Comparison of ENCODE assay signal across 18 cellular contexts in the genomic region with DNA sequence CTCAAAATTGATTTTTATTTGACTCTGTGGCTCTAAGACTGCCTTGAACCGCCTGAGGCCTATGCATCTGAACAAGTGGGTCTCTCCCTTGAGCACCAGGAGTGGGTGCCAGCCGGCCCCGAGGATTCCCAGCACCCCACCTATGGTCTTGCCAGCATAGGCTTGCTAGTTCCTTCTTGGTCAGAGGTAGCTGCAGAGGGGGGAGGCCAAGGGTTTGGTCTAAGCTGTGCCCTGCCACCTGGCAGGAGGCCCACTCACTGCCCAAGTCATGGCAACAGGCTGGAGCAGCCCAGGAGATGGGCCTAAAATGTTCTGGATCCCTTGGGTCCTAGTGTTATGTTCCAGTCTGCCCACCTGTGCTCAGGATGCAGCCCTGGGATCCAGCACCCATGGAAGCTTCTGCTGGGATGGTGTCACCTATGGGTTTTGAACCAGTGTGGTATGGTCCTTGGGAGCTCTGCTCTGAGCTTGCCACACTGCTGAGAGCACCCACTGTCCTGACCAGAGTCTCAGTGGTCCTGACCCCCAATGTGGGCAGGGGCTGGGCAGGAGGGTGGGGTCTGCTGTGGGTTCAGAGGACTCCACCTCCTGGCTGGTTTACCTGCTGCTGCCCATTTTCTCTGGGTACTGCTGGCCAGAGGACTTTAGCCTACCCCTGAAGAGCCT. TPM values are rescaled to one million over a fixed set of nuclear protein-coding genes. Genes with fewer than 3 reads are reported as not detected.
DNase-seq lines count a peak whose midpoint lies in the region; ATAC-seq, FAIRE-seq and TF ChIP-seq lines count a peak whose summit lies in the region.
"Had no signal": no experiment of that assay in that cellular context is flagged by ENCODE, and none has a peak within 500 bp of the region (broad histone marks: within the 10 kb centered on the region; RNA-seq: fewer than 3 reads in every experiment).

No MANE protein-coding gene starts in this region.

- no peak overlapping the region for H3K4me3 ChIP-seq in CD8-positive, alpha-beta memory T cell (ENCODE audit: low read length)
- H3K4me3 ChIP-seq in HUES48 (ENCODE audit: low read depth, low read length), result no peak overlapping the region
- H3K4me3 ChIP-seq in K562, result no peak overlapping the region
- no peak overlapping the region for H3K4me3 ChIP-seq in neural progenitor cell
- H3K4me3 ChIP-seq: lung had no signal

- DNase-seq in CD8-positive, alpha-beta memory T cell, result peak in 1 of 5 donors; percentile 35
- no peak for DNase-seq in K562 (ENCODE audit: extremely low read depth in 1 of 4, low spot score in 3 of 4)
- no peak for DNase-seq in neural progenitor cell (ENCODE audit: low spot score)
- DNase-seq in HK-2 (ENCODE audit: unreplicated experiment), result no peak
- DNase-seq in superior temporal gyrus (ENCODE audit: extremely low spot score), result no peak
- DNase-seq in LoVo (ENCODE audit: low spot score), result no peak
- no peak for DNase-seq in amniotic stem cell (lab: John Stamatoyannopoulos, UW)
- DNase-seq: cortex of kidney; DMS 273 treated with DMSO at 0.1 percent for 48 hours; HFFc6; NCI-H1092 treated with DMSO at 0.1 percent for 48 hours; NCI-H2107; retina; stimulated activated CD4-positive, alpha-beta T cell treated with anti-CD3 and anti-CD28 coated beads, Interleukin-2, amount 100 ng/mL, for 24 hours had no signal

- no peak for FAIRE-seq in K562 (lab: Jason Lieb, UNC)

- H3K27ac Mint-ChIP-seq in CD8-positive, alpha-beta memory T cell, result peak overlapping the region in 1 of 8 donors; percentile 50
- no peak overlapping the region for H3K27ac Mint-ChIP-seq in neural progenitor cell

- WGBS in K562 (ENCODE audit: insufficient coverage, low coverage, missing lambda C conversion rate), result 88% methylated on average over 3 of the region's 3 CpGs

- H3K4me2 ChIP-seq in K562 (ENCODE audit: insufficient read depth, low read length) (peak overlapping the region; percentile 48; the same call in 1 of the 2 replicates), neural progenitor cell (no peak overlapping the region)

- no peaks in the 10 kb centered on the region for H3K9me3 Mint-ChIP-seq in CD8-positive, alpha-beta memory T cell
- no peaks in the 10 kb centered on the region for H3K9me3 Mint-ChIP-seq in neural progenitor cell
- H3K9me3 Mint-ChIP-seq: HFFc6 had no signal

- intact Hi-C loops in K562 (cut with micrococcal nuclease), result no loop called here

- peak overlapping the region; percentile 31 for H3K27ac ChIP-seq in CD8-positive, alpha-beta memory T cell (ENCODE audit: low read depth, low read length)
- H3K27ac ChIP-seq in HUES48 (ENCODE audit: low read depth, low read length), result peak overlapping the region; percentile 69
- H3K27ac ChIP-seq in K562 (ENCODE audit: extremely low read depth, low read depth, low read length), result peak overlapping the region; percentile 43; the same call in 2 of the 3 replicates
- peak overlapping the region; percentile 53 for H3K27ac ChIP-seq in neural progenitor cell
- H3K27ac ChIP-seq: epithelial cell of prostate had no signal

- CTCF ChIA-PET in CD8-positive, alpha-beta memory T cell (lab: Charles Lee), result no interaction called here
- CTCF ChIA-PET in K562 (lab: Yijun Ruan, JAX; ENCODE audit: low intra/inter-chr PET ratio), result interaction anchor here (0.6 kb wide), 1 partner anchor 1046 kb away, joined by 3 read pairs; no protein-coding TSS in a partner anchor

- H3K27me3 ChIP-seq in CD8-positive, alpha-beta memory T cell (ENCODE audit: insufficient read depth, low read length, poor library complexity, severe bottlenecking), result no peaks in the 10 kb centered on the region
- H3K27me3 ChIP-seq in HUES48 (ENCODE audit: control insufficient read depth, insufficient read depth, low read length), result no peaks in the 10 kb centered on the region
- H3K27me3 ChIP-seq in K562 (ENCODE audit: control insufficient read depth in 2 of 2, insufficient read depth in 2 of 2, low read length in 2 of 2), result no peaks in the 10 kb centered on the region
- no peaks in the 10 kb centered on the region for H3K27me3 ChIP-seq in neural progenitor cell

- no peak for ATAC-seq in K562
- ATAC-seq: activated CD4-positive, CD25-positive, alpha-beta regulatory T cell treated with anti-CD3 and anti-CD28 coated beads, Interleukin-2, amount 50 U/mL, for 24 hours had no signal

- no peaks in the 10 kb centered on the region for H3K4me1 ChIP-seq in CD8-positive, alpha-beta memory T cell (ENCODE audit: insufficient read depth, low read length)
- peaks cover 10% of the 10 kb centered on the region; the same call in 1 of the 2 replicates for H3K4me1 ChIP-seq in HUES48 (ENCODE audit: control insufficient read depth, insufficient read depth, low read length)
- H3K4me1 ChIP-seq in K562 (replicated peaks in 1 of 2; ENCODE audit: control insufficient read depth in 2 of 2, insufficient read depth in 2 of 2, low read length in 2 of 2), result peaks cover 13 to 37% of the 10 kb centered on the region in 2 experiments; a peak in 4 of 5 replicates
- peaks cover 34% of the 10 kb centered on the region for H3K4me1 ChIP-seq in neural progenitor cell

- H3K4me3 Mint-ChIP-seq in CD8-positive, alpha-beta memory T cell, result no peak overlapping the region
- H3K4me3 Mint-ChIP-seq in neural progenitor cell, result no peak overlapping the region
- H3K4me3 Mint-ChIP-seq: HFFc6 had no signal

- BruUV-seq in K562 (replicated peaks; lab: Mats Ljungman, UMichigan), result no TSS peak

- H4K20me1 ChIP-seq in K562 (replicated peaks; ENCODE audit: control insufficient read depth, insufficient read depth, low read length) (peaks cover 15% of the 10 kb centered on the region), neural progenitor cell (ENCODE audit: low read depth) (no peaks in the 10 kb centered on the region)

- no peak for TF ChIP-seq RAD21 in K562 (CRISPR knock-in tag; conservative IDR thresholded peaks at IDR 0.05 in 1 of 2, IDR thresholded peaks at IDR 0.05 in 1 of 2)

- no peak for TF ChIP-seq POLR2A in K562 (conservative IDR thresholded peaks at IDR 0.05)

- TF ChIP-seq CTCF in K562 (IDR thresholded peaks at IDR 0.05 in 2 of 3, conservative IDR thresholded peaks at IDR 0.05 in 1 of 3; ENCODE audit: insufficient read depth in 2 of 3, low read depth in 1 of 3, low read length in 3 of 3), result no peak
- TF ChIP-seq CTCF in neural progenitor cell (IDR thresholded peaks at IDR 0.05), result no peak

- H3K9me1 ChIP-seq in K562 (ENCODE audit: control insufficient read depth, insufficient read depth, low read length), result peaks cover 9% of the 10 kb centered on the region

- no peaks in the 10 kb centered on the region for H3K9me3 ChIP-seq in CD8-positive, alpha-beta memory T cell (ENCODE audit: low read length)
- H3K9me3 ChIP-seq in HUES48 (ENCODE audit: control insufficient read depth, insufficient read depth, low read length) (no peaks in the 10 kb centered on the region), K562 (replicated peaks; ENCODE audit: control insufficient read depth, insufficient read depth, low read depth, low read length) (no peaks in the 10 kb centered on the region), neural progenitor cell (ENCODE audit: low read depth) (no peaks in the 10 kb centered on the region)

- no peak for TF ChIP-seq EP300 in K562 (IDR thresholded peaks at IDR 0.05; ENCODE audit: low read length)

- in situ Hi-C loops in K562 (cut with MboI), result no loop called here

- H3K36me3 ChIP-seq in CD8-positive, alpha-beta memory T cell (ENCODE audit: insufficient read depth, low read length), result peaks cover 40% of the 10 kb centered on the region
- H3K36me3 ChIP-seq in HUES48 (ENCODE audit: control insufficient read depth, insufficient read depth, low read length) (peaks cover 50% of the 10 kb centered on the region), K562 (ENCODE audit: control insufficient read depth, insufficient read depth, low read length) (peaks cover 48% of the 10 kb centered on the region; the same call in 2 of the 3 replicates), neural progenitor cell (no peaks in the 10 kb centered on the region)

- H2AFZ ChIP-seq in K562 (ENCODE audit: low read depth, low read length) (no peak overlapping the region), neural progenitor cell (replicated peaks) (no peak overlapping the region)

- POLR2A ChIA-PET in CD8-positive, alpha-beta memory T cell (lab: Charles Lee), result no interaction called here
- POLR2A ChIA-PET in K562 (lab: Yijun Ruan, JAX), result interaction anchor here (0.9 to 2.1 kb wide), 2 partner anchors 10 to 11 kb away, joined by 6 to 8 read pairs; no protein-coding TSS in a partner anchor

- no peaks in the 10 kb centered on the region for H3K4me1 Mint-ChIP-seq in CD8-positive, alpha-beta memory T cell
- peaks cover 35% of the 10 kb centered on the region for H3K4me1 Mint-ChIP-seq in neural progenitor cell

- H3F3A ChIP-seq in neural progenitor cell (ENCODE audit: low read depth), result peaks cover 15% of the 10 kb centered on the region

- peaks cover 0 to 1% of the 10 kb centered on the region in 2 donors for H3K27me3 Mint-ChIP-seq in CD8-positive, alpha-beta memory T cell
- H3K27me3 Mint-ChIP-seq in neural progenitor cell (ENCODE audit: insufficient read depth, low read depth), result peaks cover 5% of the 10 kb centered on the region

- peaks cover 7 to 59% (median 19%) of the 10 kb centered on the region in 3 donors for H3K36me3 Mint-ChIP-seq in CD8-positive, alpha-beta memory T cell
- H3K36me3 Mint-ChIP-seq in neural progenitor cell, result peaks cover 15% of the 10 kb centered on the region

- no peak overlapping the region for H3K9ac ChIP-seq in HUES48 (ENCODE audit: low read depth, low read length)
- H3K9ac ChIP-seq in K562 (ENCODE audit: insufficient read depth in 1 of 2, low read depth in 2 of 2, low read length in 2 of 2), result peak overlapping the region; percentile 17 to 83; a peak in 3 of 4 replicates
- H3K9ac ChIP-seq in neural progenitor cell, result no peak overlapping the region

- no peaks in the 10 kb centered on the region for H3K79me2 ChIP-seq in K562 (ENCODE audit: control insufficient read depth, insufficient read depth, low read length)
- H3K79me2 ChIP-seq in neural progenitor cell (ENCODE audit: low read depth), result no peaks in the 10 kb centered on the region

RNA-seq across cellular contexts. Expression of a gene that starts 12.6 kb away (rescaled TPM):
- total RNA-seq in CD8-positive, alpha-beta memory T cell, result 10 to 100 TPM; 92.6 to 94.6 TPM
- 44.9 TPM for polyA plus RNA-seq in CD8-positive, alpha-beta memory T cell
- 52.9 and 122 TPM in 2 replicates for total RNA-seq in K562 (2011; cell fraction: chromatin; rRNA removed; ENCODE audit: low replicate concordance)
- 80.8 and 98.2 TPM in 2 replicates for total RNA-seq in K562 (2011; cell fraction: nucleolus; rRNA removed)
- total RNA-seq in K562 (2011; cell fraction: nucleoplasm; rRNA removed), result 90.6 and 91.5 TPM in 2 replicates
- total RNA-seq in K562 (2014; rRNA removed) (82.0 and 96.9 TPM in 2 replicates), K562 (2014; rRNA removed; fragmentation: Illumina TruSeq; extraction: Trizol) (52.0 and 57.7 TPM in 2 replicates), K562 (2015; rRNA removed; fragmentation: Illumina TruSeq; extraction: Trizol) (56.9 and 59.5 TPM in 2 replicates), K562 (2021) (73.2 and 80.6 TPM in 2 replicates), neural progenitor cell (ENCODE audit: low replicate concordance) (43.8 and 69.2 TPM in 2 replicates)
- polyA plus RNA-seq in K562 (2011; rRNA removed) (90.6 and 96.8 TPM in 2 replicates), K562 (2014; fragmentation: Illumina TruSeq; extraction: Trizol) (73.0 and 80.6 TPM in 2 replicates), K562 (2014; fragmentation: Nextera tagmentation; extraction: Ambion mirVana) (1 to 10 TPM; 1.6 to 2.8 TPM), K562 (2014; rRNA removed) (75.1 and 96.5 TPM in 2 replicates)
- polyA plus RNA-seq in K562 (2011; cell fraction: cytosol; rRNA removed), result 88.6 and 98.5 TPM in 2 replicates
- polyA plus RNA-seq in K562 (2011; cell fraction: nucleus; rRNA removed), result 128 and 156 TPM in 2 replicates
- 75.1 and 76.7 TPM in 2 replicates for polyA plus RNA-seq in K562 (2012)
- polyA minus RNA-seq in K562 (2011; rRNA and poly(A)+ RNA removed), result 46.0 and 54.8 TPM in 2 replicates
- polyA minus RNA-seq in K562 (2011; cell fraction: cytosol; rRNA and poly(A)+ RNA removed), result 25.1 and 28.8 TPM in 2 replicates
- 46.4 and 60.2 TPM in 2 replicates for polyA minus RNA-seq in K562 (2011; cell fraction: nucleus; rRNA and poly(A)+ RNA removed)

RNA-seq across cellular contexts. Expression of a gene that starts 24.1 kb away (rescaled TPM):
- total RNA-seq in CD8-positive, alpha-beta memory T cell, result 1 to 10 TPM; 1.0 to 1.8 TPM
- 0.46 TPM for polyA plus RNA-seq in CD8-positive, alpha-beta memory T cell
- not detected in 2 replicates for total RNA-seq in K562 (2011; cell fraction: chromatin; rRNA removed; ENCODE audit: low replicate concordance)
- total RNA-seq in K562 (2011; cell fraction: nucleolus; rRNA removed), result not detected in 2 replicates
- total RNA-seq in K562 (2011; cell fraction: nucleoplasm; rRNA removed), result not detected in 2 replicates
- 0.14 and 0.16 TPM in 2 replicates for total RNA-seq in K562 (2014; rRNA removed)
- 0.18 TPM in 1 of 2 replicates, not detected in the other for total RNA-seq in K562 (2014; rRNA removed; fragmentation: Illumina TruSeq; extraction: Trizol)
- total RNA-seq in K562 (2015; rRNA removed; fragmentation: Illumina TruSeq; extraction: Trizol), result 0.11 TPM in 1 of 2 replicates, not detected in the other
- total RNA-seq in K562 (2021), result 0.11 and 0.22 TPM in 2 replicates
- not detected in 2 replicates for polyA plus RNA-seq in K562 (2011; rRNA removed)
- 0.04 and 0.09 TPM in 2 replicates for polyA plus RNA-seq in K562 (2011; cell fraction: cytosol; rRNA removed)
- 0.13 TPM in 1 of 2 replicates, not detected in the other for polyA plus RNA-seq in K562 (2011; cell fraction: nucleus; rRNA removed)
- polyA plus RNA-seq in K562 (2012), result 0.79 and 1.2 TPM in 2 replicates
- polyA plus RNA-seq in K562 (2014; fragmentation: Illumina TruSeq; extraction: Trizol), result not detected in 2 replicates
- polyA plus RNA-seq in K562 (2014; fragmentation: Nextera tagmentation; extraction: Ambion mirVana), result under 1 TPM; 0.25 to 0.55 TPM
- polyA plus RNA-seq in K562 (2014; rRNA removed), result 0.13 and 0.35 TPM in 2 replicates
- polyA minus RNA-seq in K562 (2011; rRNA and poly(A)+ RNA removed), result not detected in 2 replicates
- polyA minus RNA-seq in K562 (2011; cell fraction: cytosol; rRNA and poly(A)+ RNA removed), result not detected in 2 replicates
- polyA minus RNA-seq in K562 (2011; cell fraction: nucleus; rRNA and poly(A)+ RNA removed), result not detected in 2 replicates
- total RNA-seq in neural progenitor cell (ENCODE audit: low replicate concordance), result 0.15 TPM in 1 of 2 replicates, not detected in the other

Comparison
In these comparisons a context has a peak if more than half of its experiments do, and no peak if none do; other contexts are left out.
1. H3K9ac ChIP-seq: peak in K562 (2 of 2); none in HUES48 (single experiment) and neural progenitor cell (single experiment).
2. Peak in every context shown above with its lines, with median percentiles within 50 percentile points of each other: H3K27ac ChIP-seq.